In genomic region chr1:235093013-235093618, GRCh38 we compare ENCODE assay signal across 1 cellular context.
TF ChIP-seq lines count a peak whose summit lies in the region.

No MANE protein-coding gene starts in this region.

TF ChIP-seq in HepG2, 621 proteins besides CTCF, POLR2A, EP300 and RAD21 (continued from another document and continues in another):
- TF ChIP-seq ZNF142 (CRISPR knock-in tag; IDR thresholded peaks at IDR 0.05) (no peak), THYN1 (CRISPR knock-in tag; IDR thresholded peaks at IDR 0.05; ENCODE audit: borderline replicate concordance, low read depth) (no peak), ATF2 (CRISPR knock-in tag; IDR thresholded peaks at IDR 0.05) (no peak), SAP130 (CRISPR knock-in tag; IDR thresholded peaks at IDR 0.05; ENCODE audit: low read depth) (no peak; the same call in 1 of the 2 replicates), ZNF704 (CRISPR knock-in tag; IDR thresholded peaks at IDR 0.05; ENCODE audit: borderline replicate concordance) (no peak), ZNF766 (CRISPR knock-in tag; IDR thresholded peaks at IDR 0.05; ENCODE audit: borderline replicate concordance) (no peak), ZNF674 (CRISPR knock-in tag; IDR thresholded peaks at IDR 0.05; ENCODE audit: low read depth) (no peak), PRMT3 (CRISPR knock-in tag; IDR thresholded peaks at IDR 0.05; ENCODE audit: borderline replicate concordance, low read depth) (no peak), ELF1 (CRISPR knock-in tag; IDR thresholded peaks at IDR 0.05) (no peak), POGZ (CRISPR knock-in tag; IDR thresholded peaks at IDR 0.05) (0 out of 2 replicates have a peak, but pooled peaks have one; percentile 20), MXD4 (CRISPR knock-in tag; IDR thresholded peaks at IDR 0.05) (no peak), RFXANK (CRISPR knock-in tag; IDR thresholded peaks at IDR 0.05) (no peak), ZNF382 (CRISPR knock-in tag; IDR thresholded peaks at IDR 0.05; ENCODE audit: borderline replicate concordance) (no peak), THAP11 (CRISPR knock-in tag; IDR thresholded peaks at IDR 0.05) (no peak), SPEN (CRISPR knock-in tag; IDR thresholded peaks at IDR 0.05; ENCODE audit: low read depth) (no peak), GRHL1 (CRISPR knock-in tag; conservative IDR thresholded peaks at IDR 0.05) (no peak), BCLAF1 (IDR thresholded peaks at IDR 0.05) (no peak), ERF (CRISPR knock-in tag; IDR thresholded peaks at IDR 0.05) (no peak), TCF12 (IDR thresholded peaks at IDR 0.05) (no peak), TCF12 (CRISPR knock-in tag; IDR thresholded peaks at IDR 0.05) (no peak), JUN (CRISPR knock-in tag; IDR thresholded peaks at IDR 0.05) (no peak), REXO4 (CRISPR knock-in tag; IDR thresholded peaks at IDR 0.05; ENCODE audit: borderline replicate concordance) (no peak), ZNF644 (CRISPR knock-in tag; IDR thresholded peaks at IDR 0.05; ENCODE audit: low read depth) (no peak), ZNF792 (CRISPR knock-in tag; IDR thresholded peaks at IDR 0.05) (no peak), HOXD1 (CRISPR knock-in tag; IDR thresholded peaks at IDR 0.05) (no peak), MBD4 (IDR thresholded peaks at IDR 0.05; ENCODE audit: borderline replicate concordance, low read length) (no peak), RFX3 (CRISPR knock-in tag; IDR thresholded peaks at IDR 0.05) (no peak), ZNF383 (CRISPR knock-in tag; IDR thresholded peaks at IDR 0.05; ENCODE audit: borderline replicate concordance) (no peak), ZNF280B (CRISPR knock-in tag; IDR thresholded peaks at IDR 0.05; ENCODE audit: borderline replicate concordance) (0 out of 2 replicates have a peak, but pooled peaks have one; percentile 61), DZIP1 (CRISPR knock-in tag; IDR thresholded peaks at IDR 0.05) (no peak), ZNF547 (CRISPR knock-in tag; IDR thresholded peaks at IDR 0.05) (0 out of 2 replicates have a peak, but pooled peaks have one; percentile 25), ZNF451 (CRISPR knock-in tag; IDR thresholded peaks at IDR 0.05) (no peak), NONO (IDR thresholded peaks at IDR 0.05) (no peak), NONO (CRISPR knock-in tag; conservative IDR thresholded peaks at IDR 0.05) (no peak), ZFP1 (CRISPR knock-in tag; IDR thresholded peaks at IDR 0.05) (no peak), BRD4 (CRISPR knock-in tag; IDR thresholded peaks at IDR 0.05) (no peak), ZNF788 (CRISPR knock-in tag; IDR thresholded peaks at IDR 0.05; ENCODE audit: borderline replicate concordance) (0 out of 2 replicates have a peak, but pooled peaks have one; percentile 20), ZFP37 (CRISPR knock-in tag; IDR thresholded peaks at IDR 0.05; ENCODE audit: borderline replicate concordance) (no peak), NCOA2 (CRISPR knock-in tag; IDR thresholded peaks at IDR 0.05) (0 out of 2 replicates have a peak, but pooled peaks have one; percentile 13), RNF219 (CRISPR knock-in tag; IDR thresholded peaks at IDR 0.05) (no peak), SMYD3 (CRISPR knock-in tag; IDR thresholded peaks at IDR 0.05) (no peak), KAT8 (CRISPR knock-in tag; IDR thresholded peaks at IDR 0.05) (no peak), E2F1 (CRISPR knock-in tag; IDR thresholded peaks at IDR 0.05) (no peak)
